In genomic region chr14:100214768-100215079, GRCh38 we compare ENCODE assay signal across 8 cellular contexts. TPM values are rescaled to one million over a fixed set of nuclear protein-coding genes. Genes with fewer than 3 reads are reported as not detected.
A peak's percentile ranks its signal among the peaks of the same experiment; 100 is the strongest.
DNase-seq lines count a peak whose midpoint lies in the region; ATAC-seq, FAIRE-seq and TF ChIP-seq lines count a peak whose summit lies in the region.

No MANE protein-coding gene starts in this region.

- H3K9me3 Mint-ChIP-seq in MCF 10A (ENCODE audit: unreplicated experiment) (no peaks in the 10 kb centered on the region), naive B cell (no peaks in the 10 kb centered on the region)

- intact Hi-C loops in MCF 10A (cut with micrococcal nuclease) = no loop called here

- DNase-seq in AG10803 (ENCODE audit: low read depth) (no peak), MCF 10A (ENCODE audit: unreplicated experiment) (no peak), naive B cell (no peak), RCC 7860 (ENCODE audit: low spot score) (no peak), GM20000 (ENCODE audit: low spot score) (no peak)

- H3K27me3 Mint-ChIP-seq in MCF 10A (ENCODE audit: insufficient read depth, unreplicated experiment) (no peaks in the 10 kb centered on the region), naive B cell (no peaks in the 10 kb centered on the region)

- POLR2A ChIA-PET in MCF 10A (lab: Yijun Ruan, JAX) = interaction anchor here (0.6 to 3.4 kb wide), 16 partner anchors 8 to 734 kb away, joined by 3 to 46 read pairs (median 4); partner anchors contain the start of genes CCNK and SETD3

- TF ChIP-seq CTCF in AG10803 (conservative IDR thresholded peaks at IDR 0.05; ENCODE audit: low read length) (no peak), MCF 10A (IDR thresholded peaks at IDR 0.05; ENCODE audit: unreplicated experiment) (no peak), GM20000 (IDR thresholded peaks at IDR 0.05; ENCODE audit: extremely low read depth, missing control alignments) (no peak)

- peak overlapping the region; percentile 88 for H3K27ac Mint-ChIP-seq in MCF 10A (ENCODE audit: low read depth, unreplicated experiment)
- H3K27ac Mint-ChIP-seq in naive B cell = peak overlapping the region in 5 of 6 donors; percentile 51 to 93 (median 59)

- ATAC-seq in HG02943 (IDR thresholded peaks at IDR 0.05; ENCODE audit: low read depth, unreplicated experiment) (peak; percentile 16), naive B cell (ENCODE audit: low read depth in 2 of 2) (peak; percentile 16 to 22), GM18867 (IDR thresholded peaks at IDR 0.05; ENCODE audit: unreplicated experiment) (no peak), GM21526 (IDR thresholded peaks at IDR 0.05; ENCODE audit: low FRiP score, unreplicated experiment) (no peak)

- H3K4me1 Mint-ChIP-seq in MCF 10A (ENCODE audit: insufficient read depth, unreplicated experiment) (peaks cover 11% of the 10 kb centered on the region), naive B cell (peaks cover 7 to 19% (median 15%) of the 10 kb centered on the region in 3 donors)

- H3K4me3 ChIP-seq in AG10803 (ENCODE audit: low read length) = peak overlapping the region; percentile 53

- CTCF ChIA-PET in MCF 10A (lab: Yijun Ruan, JAX) = interaction anchor here (0.8 to 2.3 kb wide), 7 partner anchors 9 to 234 kb away, joined by 3 to 9 read pairs (median 5); no protein-coding TSS in a partner anchor

- FAIRE-seq in RCC 7860 (lab: Jason Lieb, UNC) = no peak

- H3K36me3 Mint-ChIP-seq in MCF 10A (ENCODE audit: insufficient read depth, unreplicated experiment) (peaks cover 6% of the 10 kb centered on the region), naive B cell (no peaks in the 10 kb centered on the region)

- H3K4me3 Mint-ChIP-seq in MCF 10A (ENCODE audit: unreplicated experiment) = peak overlapping the region; percentile 61
- H3K4me3 Mint-ChIP-seq in naive B cell = peak overlapping the region; percentile 73 to 91 (median 81)

- BruUV-seq in MCF 10A (replicated peaks; lab: Mats Ljungman, UMichigan) = no TSS peak

RNA-seq across cellular contexts. Expression of gene YY1, which starts 24.2 kb away (rescaled TPM):
- 66.7 and 73.3 TPM in 2 replicates for total RNA-seq in MCF 10A (2022)
- polyA plus RNA-seq in naive B cell (ENCODE audit: low read depth in 6 of 6) = 10 to 100 TPM; 12.7 to 25.0 (median 18.7) TPM

RNA-seq across cellular contexts. Expression of gene DEGS2, which starts 55.3 kb away (rescaled TPM):
- total RNA-seq in MCF 10A (2022) = 0.07 and 0.39 TPM in 2 replicates
- 1 to 10 TPM in 3 of 6 donors, under 1 TPM in 3; 0.29 to 3.6 (median 0.96) TPM for polyA plus RNA-seq in naive B cell (ENCODE audit: low read depth in 6 of 6)

Comparison
In these comparisons a context has a peak if more than half of its experiments do, and no peak if none do; other contexts are left out.
1. ATAC-seq: peak in HG02943 (single experiment) and naive B cell (2 of 2); none in GM18867 (single experiment) and GM21526 (single experiment).